In the genomic region with DNA sequence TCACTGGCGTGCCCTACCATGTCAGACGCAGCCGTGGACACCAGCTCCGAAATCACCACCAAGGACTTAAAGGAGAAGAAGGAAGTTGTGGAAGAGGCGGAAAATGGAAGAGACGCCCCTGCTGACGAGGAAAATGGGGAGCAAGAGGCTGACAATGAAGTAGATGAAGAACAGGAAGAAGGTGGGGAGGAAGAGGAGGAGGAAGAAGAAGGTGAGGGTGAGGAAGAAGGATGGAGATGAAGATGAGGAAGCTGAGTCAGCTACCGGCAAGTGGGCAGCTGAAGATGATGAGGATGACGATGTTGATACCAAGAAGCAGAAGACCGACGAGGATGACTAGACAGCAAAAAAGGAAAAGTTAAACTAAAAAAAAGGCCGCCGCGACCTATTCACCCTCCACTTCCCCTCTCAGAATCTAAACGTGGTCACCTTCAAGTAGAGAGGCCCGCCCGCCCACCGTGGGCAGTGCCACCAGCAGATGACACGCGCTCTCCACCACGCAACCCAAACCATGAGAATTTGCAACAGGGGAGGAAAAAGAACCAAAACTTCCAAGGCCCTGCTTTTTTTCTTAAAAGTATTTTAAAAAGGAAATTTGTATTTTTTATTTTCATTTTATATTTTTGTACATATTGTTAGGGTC, we compare ENCODE assay signal across 24 cellular contexts. TPM values are rescaled to one million over a fixed set of nuclear protein-coding genes. Genes with fewer than 3 reads are reported as not detected.
A peak's percentile ranks its signal among the peaks of the same experiment; 100 is the strongest.
DNase-seq lines count a peak whose midpoint lies in the region; ATAC-seq and TF ChIP-seq lines count a peak whose summit lies in the region.
"Had no signal": no experiment of that assay in that cellular context is flagged by ENCODE, and none has a peak within 500 bp of the region (broad histone marks: within the 10 kb centered on the region; RNA-seq: fewer than 3 reads in every experiment).

No MANE protein-coding gene starts in this region.

- no peak overlapping the region for H3K27ac Mint-ChIP-seq in T-helper 2 cell treated with Interferon-gamma antibody and Interleukin-4, amounts not matched to agents 5 μg/mL and 100 μg/mL, for 36 hours
- H3K27ac Mint-ChIP-seq in CD14-positive monocyte (peak overlapping the region; percentile 8 to 81 (median 54)), nephron progenitor cell (peak overlapping the region; percentile 86)
- peak overlapping the region; percentile 46 for H3K27ac Mint-ChIP-seq in activated T-helper 17 cell treated with anti-CD3 and anti-CD28 coated beads, Interleukin-2, amount 50 U/mL, for 72 hours
- H3K27ac Mint-ChIP-seq: HFFc6 had no signal

- peaks cover 14% of the 10 kb centered on the region for H3K4me1 Mint-ChIP-seq in T-helper 2 cell treated with Interferon-gamma antibody and Interleukin-4, amounts not matched to agents 5 μg/mL and 100 μg/mL, for 36 hours (ENCODE audit: low read depth)
- H3K4me1 Mint-ChIP-seq in CD14-positive monocyte (peaks cover 4% of the 10 kb centered on the region), nephron progenitor cell (no peaks in the 10 kb centered on the region)
- H3K4me1 Mint-ChIP-seq in activated T-helper 17 cell treated with anti-CD3 and anti-CD28 coated beads, Interleukin-2, amount 50 U/mL, for 72 hours = peaks cover 19% of the 10 kb centered on the region

- no peaks in the 10 kb centered on the region for H3K9me3 Mint-ChIP-seq in T-helper 2 cell treated with Interferon-gamma antibody and Interleukin-4, amounts not matched to agents 5 μg/mL and 100 μg/mL, for 36 hours
- peaks cover 0 to 2% (median 0%) of the 10 kb centered on the region in 7 donors for H3K9me3 Mint-ChIP-seq in CD14-positive monocyte
- no peaks in the 10 kb centered on the region for H3K9me3 Mint-ChIP-seq in activated T-helper 17 cell treated with anti-CD3 and anti-CD28 coated beads, Interleukin-2, amount 50 U/mL, for 72 hours
- H3K9me3 Mint-ChIP-seq in nephron progenitor cell = no peaks in the 10 kb centered on the region
- H3K9me3 Mint-ChIP-seq: central memory CD8-positive, alpha-beta T cell; HFFc6; IgD-negative memory B cell had no signal

- no peak for TF ChIP-seq CTCF in CD14-positive monocyte (IDR thresholded peaks at IDR 0.05)
- no peak for TF ChIP-seq CTCF in nephron progenitor cell (IDR thresholded peaks at IDR 0.05)

- no peak overlapping the region for H3K4me3 Mint-ChIP-seq in T-helper 2 cell treated with Interferon-gamma antibody and Interleukin-4, amounts not matched to agents 5 μg/mL and 100 μg/mL, for 36 hours
- H3K4me3 Mint-ChIP-seq in CD14-positive monocyte (no peak overlapping the region), nephron progenitor cell (no peak overlapping the region)
- peak overlapping the region; percentile 33 for H3K4me3 Mint-ChIP-seq in activated T-helper 17 cell treated with anti-CD3 and anti-CD28 coated beads, Interleukin-2, amount 50 U/mL, for 72 hours
- H3K4me3 Mint-ChIP-seq: central memory CD8-positive, alpha-beta T cell; HFFc6 had no signal

- peak; percentile 22 for DNase-seq in T-helper 2 cell treated with Interferon-gamma antibody and Interleukin-4, amounts not matched to agents 5 μg/mL and 100 μg/mL, for 36 hours (ENCODE audit: low spot score)
- no peak for DNase-seq in T-helper 2 cell
- no peak for DNase-seq in CD14-positive monocyte (ENCODE audit: low spot score)
- DNase-seq in nephron progenitor cell = no peak
- no peak for DNase-seq in NCI-H524 (lab: John Stamatoyannopoulos, UW)
- no peak for DNase-seq in NCI-H69 (lab: John Stamatoyannopoulos, UW)
- no peak for DNase-seq in cerebellar cortex (ENCODE audit: low spot score)
- DNase-seq: AML-193; amygdala; effector CD4-positive, alpha-beta T cell; EL; esophagus squamous epithelium; HFFc6; MG63; mucosa of descending colon; NCI-H2029; NCI-H446; retina; stimulated activated naive CD4-positive, alpha-beta T cell treated with Interleukin-2 at 50 U/mL for 16 hours; T1000 had no signal

- intact Hi-C loops in CD14-positive monocyte (cut with micrococcal nuclease) = no loop called here

- no peak for ATAC-seq in activated T-helper 17 cell treated with anti-CD3 and anti-CD28 coated beads, Interleukin-2, amount 50 U/mL, for 72 hours (replicated peaks)
- ATAC-seq: mucosa of descending colon, SK-N-SH treated with all-trans-retinoic acid at 6 μM for 48 hours had no signal

- H3K36me3 Mint-ChIP-seq in T-helper 2 cell treated with Interferon-gamma antibody and Interleukin-4, amounts not matched to agents 5 μg/mL and 100 μg/mL, for 36 hours (ENCODE audit: low read depth) = peaks cover 31% of the 10 kb centered on the region
- H3K36me3 Mint-ChIP-seq in CD14-positive monocyte (peaks cover 48 to 72% of the 10 kb centered on the region in 2 donors), nephron progenitor cell (ENCODE audit: low read depth) (peaks cover 44% of the 10 kb centered on the region)
- H3K36me3 Mint-ChIP-seq in activated T-helper 17 cell treated with anti-CD3 and anti-CD28 coated beads, Interleukin-2, amount 50 U/mL, for 72 hours (ENCODE audit: low read depth) = peaks cover 87% of the 10 kb centered on the region

- H3K27me3 Mint-ChIP-seq in T-helper 2 cell treated with Interferon-gamma antibody and Interleukin-4, amounts not matched to agents 5 μg/mL and 100 μg/mL, for 36 hours (ENCODE audit: low read depth) = no peaks in the 10 kb centered on the region
- H3K27me3 Mint-ChIP-seq in CD14-positive monocyte (ENCODE audit: low read depth in 3 of 3) (no peaks in the 10 kb centered on the region), nephron progenitor cell (ENCODE audit: low read depth, poor library complexity) (no peaks in the 10 kb centered on the region)
- no peaks in the 10 kb centered on the region for H3K27me3 Mint-ChIP-seq in activated T-helper 17 cell treated with anti-CD3 and anti-CD28 coated beads, Interleukin-2, amount 50 U/mL, for 72 hours
- H3K27me3 Mint-ChIP-seq: central memory CD8-positive, alpha-beta T cell; IgD-negative memory B cell had no signal

RNA-seq across cellular contexts. Expression of a gene that starts 13.2 kb away (rescaled TPM):
- polyA plus RNA-seq in CD14-positive monocyte = 10 to 100 TPM; 13.4 to 15.6 TPM
- 10 to 100 TPM; 38.5 to 39.8 TPM for total RNA-seq in activated T-helper 17 cell treated with anti-CD3 and anti-CD28 coated beads, Interleukin-2, amount 50 U/mL, for 72 hours
